ENCODE assay signal across 17 cellular contexts in genomic region chr3:17411157-17411877, GRCh38.
"Had no signal": no experiment of that assay in that cellular context is flagged by ENCODE, and none has a peak within 500 bp of the region (broad histone marks: within the 10 kb centered on the region; RNA-seq: fewer than 3 reads in every experiment).

No MANE protein-coding gene starts in this region.

- FAIRE-seq: bronchial epithelial cell, frontal cortex had no signal

- H3K9me3 ChIP-seq: esophagus squamous epithelium, thyroid gland, uterus had no signal

- H3K4me3 Mint-ChIP-seq: activated B cell treated with CpG ODN at 0.5 μM for 24 hours; activated CD4-positive, alpha-beta T cell treated with anti-CD3 and anti-CD28 coated beads, Interleukin-2, amount 10 ng/mL, durations not matched to agents 24 days and 14 days; activated T-helper 1 cell treated with anti-CD3 and anti-CD28 coated beads, Interleukin-12 subunit alpha, Interleukin-12 subunit beta, Interleukin-2, Interleukin-4 antibody, amounts not matched to agents 30 ng/mL and 10 ng/mL and 1 ng/mL, durations not matched to agents 14 hours and 24 hours and 36 hours; naive thymus-derived CD4-positive, alpha-beta T cell had no signal

- H3K4me1 Mint-ChIP-seq: activated B cell treated with CpG ODN at 0.5 μM for 24 hours; activated CD4-positive, alpha-beta T cell treated with anti-CD3 and anti-CD28 coated beads, Interleukin-2, amount 10 ng/mL, durations not matched to agents 24 days and 14 days; naive thymus-derived CD4-positive, alpha-beta T cell had no signal

- H3K4me1 ChIP-seq: esophagus squamous epithelium, heart right ventricle, thyroid gland, uterus had no signal

- H3K4me3 ChIP-seq: esophagus squamous epithelium, heart right ventricle, lung, thyroid gland, uterus had no signal

- H3K27ac Mint-ChIP-seq: activated B cell treated with CpG ODN at 0.5 μM for 24 hours; activated CD4-positive, alpha-beta T cell treated with anti-CD3 and anti-CD28 coated beads, Interleukin-2, amount 10 ng/mL, durations not matched to agents 24 days and 14 days; activated T-helper 1 cell treated with anti-CD3 and anti-CD28 coated beads, Interleukin-12 subunit alpha, Interleukin-12 subunit beta, Interleukin-2, Interleukin-4 antibody, amounts not matched to agents 30 ng/mL and 10 ng/mL and 1 ng/mL, durations not matched to agents 14 hours and 24 hours and 36 hours; naive thymus-derived CD4-positive, alpha-beta T cell had no signal

- H3K36me3 ChIP-seq: thyroid gland, uterus had no signal

- H3K9me3 Mint-ChIP-seq: activated CD4-positive, alpha-beta T cell treated with anti-CD3 and anti-CD28 coated beads, Interleukin-2, amount 10 ng/mL, durations not matched to agents 24 days and 14 days; activated T-helper 1 cell treated with anti-CD3 and anti-CD28 coated beads, Interleukin-12 subunit alpha, Interleukin-12 subunit beta, Interleukin-2, Interleukin-4 antibody, amounts not matched to agents 30 ng/mL and 10 ng/mL and 1 ng/mL, durations not matched to agents 14 hours and 24 hours and 36 hours had no signal

- DNase-seq: activated B cell treated with CpG ODN at 0.5 μM for 24 hours; activated CD4-positive, alpha-beta T cell treated with anti-CD3 and anti-CD28 coated beads, Interleukin-2, amount 10 ng/mL, durations not matched to agents 24 days and 14 days; activated naive CD4-positive, alpha-beta T cell; aorta; esophagus squamous epithelium; heart right ventricle; kidney glomerular epithelial cell; midbrain; naive thymus-derived CD4-positive, alpha-beta T cell; posterior cingulate gyrus; small intestine; thyroid gland; uterus had no signal

- ATAC-seq: naive thymus-derived CD4-positive, alpha-beta T cell had no signal

- H3K27me3 ChIP-seq: esophagus squamous epithelium, heart right ventricle, thyroid gland, uterus had no signal

- H3K27ac ChIP-seq: esophagus squamous epithelium, heart right ventricle, thyroid gland, uterus had no signal

- H3K27me3 Mint-ChIP-seq: activated B cell treated with CpG ODN at 0.5 μM for 24 hours; activated CD4-positive, alpha-beta T cell treated with anti-CD3 and anti-CD28 coated beads, Interleukin-2, amount 10 ng/mL, durations not matched to agents 24 days and 14 days; naive thymus-derived CD4-positive, alpha-beta T cell had no signal
